26 cellular contexts compared by ENCODE assay signal in the genomic region with DNA sequence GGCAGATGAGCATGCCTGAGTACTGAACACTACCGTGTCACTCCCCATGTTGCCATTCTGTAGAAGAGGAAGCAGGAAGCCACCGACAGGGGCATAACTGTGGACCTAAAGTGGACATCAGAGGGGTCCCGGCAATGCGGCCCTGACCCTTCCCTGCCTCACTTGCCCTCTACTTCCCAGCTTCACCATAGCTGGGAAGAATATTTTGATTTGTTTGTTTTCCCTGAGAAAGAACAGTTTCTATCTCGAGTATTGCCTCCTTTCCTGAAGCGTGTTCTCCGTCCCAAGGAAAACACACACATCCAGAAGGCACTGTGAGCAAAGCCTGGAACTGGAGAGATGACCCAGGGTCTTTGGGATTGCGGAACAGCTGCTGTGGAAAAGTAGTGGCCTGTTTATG.
DNase-seq lines count a peak whose midpoint lies in the region; ATAC-seq and TF ChIP-seq lines count a peak whose summit lies in the region.
"Had no signal": no experiment of that assay in that cellular context is flagged by ENCODE, and none has a peak within 500 bp of the region (broad histone marks: within the 10 kb centered on the region; RNA-seq: fewer than 3 reads in every experiment).

No MANE protein-coding gene starts in this region.

- peak overlapping the region; percentile 99 for H2BK15ac ChIP-seq in IMR-90 (ENCODE audit: low read depth, low read length)

- H3K56ac ChIP-seq in IMR-90 (ENCODE audit: extremely low read depth, insufficient read depth, low read length), result peak overlapping the region; percentile 98

- H4K91ac ChIP-seq in IMR-90 (ENCODE audit: insufficient read depth, low read depth, low read length), result peak overlapping the region; percentile 99

- H4K5ac ChIP-seq in IMR-90 (ENCODE audit: low read depth, low read length), result peak overlapping the region; percentile 98

- peak overlapping the region; percentile 86 for H2AK9ac ChIP-seq in IMR-90 (replicated peaks; ENCODE audit: low read depth, low read length, poor library complexity)

- H3K79me2 ChIP-seq in neural progenitor cell (ENCODE audit: low read depth), result no peaks in the 10 kb centered on the region

- H3K23ac ChIP-seq in IMR-90 (ENCODE audit: low read depth, low read length), result peak overlapping the region; percentile 90

- POLR2A ChIA-PET in IMR-90 (lab: Charles Lee; ENCODE audit: unreplicated experiment), result interaction anchor here (0.9 to 2.9 kb wide), 4 partner anchors 24 to 90 kb away, joined by 3 to 11 read pairs (median 3); no protein-coding TSS in a partner anchor
- POLR2A ChIA-PET in A673 (lab: Charles Lee; ENCODE audit: low non-redundant PET), result no interaction called here

- H2BK120ac ChIP-seq in IMR-90 (ENCODE audit: low read depth, low read length), result peak overlapping the region; percentile 98

- H2AFZ ChIP-seq in IMR-90 (replicated peaks; ENCODE audit: low read length, poor library complexity), result peak overlapping the region; percentile 56
- no peak overlapping the region for H2AFZ ChIP-seq in neural progenitor cell (replicated peaks)

- no peak for TF ChIP-seq POLR2A in IMR-90 (IDR thresholded peaks at IDR 0.05; ENCODE audit: low read depth, low read length)
- TF ChIP-seq POLR2A in right lobe of liver (IDR thresholded peaks at IDR 0.05), result no peak

- no peaks in the 10 kb centered on the region for H3F3A ChIP-seq in neural progenitor cell (ENCODE audit: low read depth)

- DNase-seq in IMR-90 (no peak), colonic mucosa (no peak), mesenteric fat pad (ENCODE audit: low spot score) (peak; percentile 35), right lobe of liver (no peak), neural progenitor cell (ENCODE audit: low spot score) (no peak), A673 (ENCODE audit: low spot score) (no peak)
- DNase-seq: activated B cell treated with CpG ODN at 0.5 μM for 24 hours; activated CD4-positive, alpha-beta T cell treated with anti-CD3 and anti-CD28 coated beads, Interleukin-2, amount 50 U/mL, for 48 hours; activated CD8-positive, alpha-beta memory T cell treated with anti-CD3 and anti-CD28 coated beads, Interleukin-2, amount 50 U/mL, for 48 hours; body of pancreas; CD4-positive, CD25-positive, alpha-beta regulatory T cell; DMS53; GDM1; H9; MG63; midbrain; NCI-H1436 treated with DMSO at 0.1 percent for 48 hours; NCI-H2171 treated with DMSO at 0.1 percent for 48 hours; NCI-H526; stimulated activated CD4-positive, alpha-beta T cell treated with anti-CD3 and anti-CD28 coated beads, Interleukin-2, amount 100 ng/mL, for 48 hours had no signal

- H4K20me1 ChIP-seq in IMR-90 (ENCODE audit: insufficient read depth, low read length), result no peaks in the 10 kb centered on the region
- no peaks in the 10 kb centered on the region for H4K20me1 ChIP-seq in neural progenitor cell (ENCODE audit: low read depth)

- TF ChIP-seq RAD21 in IMR-90 (IDR thresholded peaks at IDR 0.05; ENCODE audit: low read length), result no peak

- TF ChIP-seq CTCF in IMR-90 (conservative IDR thresholded peaks at IDR 0.05; ENCODE audit: low read depth, low read length) (no peak), colonic mucosa (IDR thresholded peaks at IDR 0.05) (no peak), right lobe of liver (IDR thresholded peaks at IDR 0.05) (no peak), neural progenitor cell (IDR thresholded peaks at IDR 0.05) (no peak), A673 (conservative IDR thresholded peaks at IDR 0.05; ENCODE audit: low read depth, low read length) (no peak)

- H2BK5ac ChIP-seq in IMR-90 (ENCODE audit: low read depth, low read length, poor library complexity, severe bottlenecking), result peak overlapping the region; percentile 95

- peaks cover 14% of the 10 kb centered on the region for H3K9me1 ChIP-seq in IMR-90 (ENCODE audit: insufficient read depth, low read length)

- ATAC-seq in IMR-90 (ENCODE audit: low read depth) (no peak), HG02610 (IDR thresholded peaks at IDR 0.05; ENCODE audit: unreplicated experiment) (no peak), right lobe of liver (no peak)
- ATAC-seq: body of pancreas had no signal

- H3K9ac ChIP-seq in IMR-90 (ENCODE audit: low read depth, low read length), result peak overlapping the region; percentile 21
- H3K9ac ChIP-seq in colonic mucosa (ENCODE audit: low read depth in 2 of 2, low read length in 2 of 2), result no peak overlapping the region
- H3K9ac ChIP-seq in subcutaneous abdominal adipose tissue (ENCODE audit: low read length in 5 of 5), result no peak overlapping the region
- no peak overlapping the region for H3K9ac ChIP-seq in neural progenitor cell

- no peaks in the 10 kb centered on the region for H3K36me3 ChIP-seq in IMR-90 (ENCODE audit: control insufficient read depth, insufficient read depth, low read length)
- no peaks in the 10 kb centered on the region for H3K36me3 ChIP-seq in colonic mucosa
- no peaks in the 10 kb centered on the region for H3K36me3 ChIP-seq in subcutaneous abdominal adipose tissue (ENCODE audit: control insufficient read depth in 5 of 5, insufficient read depth in 5 of 5, low read length in 5 of 5)
- no peaks in the 10 kb centered on the region for H3K36me3 ChIP-seq in right lobe of liver
- H3K36me3 ChIP-seq in neural progenitor cell, result no peaks in the 10 kb centered on the region
- H3K36me3 ChIP-seq in A673 (ENCODE audit: insufficient read depth, low read length, poor library complexity, severe bottlenecking), result no peaks in the 10 kb centered on the region
- H3K36me3 ChIP-seq: MG63 had no signal

- H3K4me2 ChIP-seq in IMR-90 (ENCODE audit: low read depth, low read length) (peak overlapping the region; percentile 8; the same call in 1 of the 2 replicates), neural progenitor cell (no peak overlapping the region)

- H3K14ac ChIP-seq in IMR-90 (replicated peaks; ENCODE audit: low read depth, low read length), result peak overlapping the region; percentile 77

- BruUV-seq in IMR-90 (replicated peaks; lab: Mats Ljungman, UMichigan), result no TSS peak
- BruUV-seq in A673 (replicated peaks; lab: Mats Ljungman, UMichigan), result no TSS peak

- H3K27ac ChIP-seq in IMR-90 (ENCODE audit: insufficient read depth, low read length), result peak overlapping the region; percentile 97
- H3K27ac ChIP-seq in colonic mucosa, result peak overlapping the region; percentile 44
- peak overlapping the region; percentile 77 for H3K27ac ChIP-seq in subcutaneous abdominal adipose tissue (ENCODE audit: low read depth, low read length)
- no peak overlapping the region for H3K27ac ChIP-seq in right lobe of liver
- H3K27ac ChIP-seq in neural progenitor cell, result no peak overlapping the region
- H3K27ac ChIP-seq in A673 (ENCODE audit: low read depth, low read length, poor library complexity, severe bottlenecking), result no peak overlapping the region

- no peaks in the 10 kb centered on the region for H3K9me3 ChIP-seq in IMR-90 (ENCODE audit: control insufficient read depth, insufficient read depth, low read length)
- H3K9me3 ChIP-seq in colonic mucosa, result no peaks in the 10 kb centered on the region
- no peaks in the 10 kb centered on the region for H3K9me3 ChIP-seq in subcutaneous abdominal adipose tissue (ENCODE audit: control insufficient read depth in 5 of 5, low read length in 5 of 5)
- H3K9me3 ChIP-seq in right lobe of liver, result no peaks in the 10 kb centered on the region
- H3K9me3 ChIP-seq in neural progenitor cell (ENCODE audit: low read depth), result no peaks in the 10 kb centered on the region
- no peaks in the 10 kb centered on the region for H3K9me3 ChIP-seq in A673 (ENCODE audit: low read depth, low read length, poor library complexity, severe bottlenecking)
- H3K9me3 ChIP-seq: body of pancreas, MG63 had no signal

- H3K4ac ChIP-seq in IMR-90 (ENCODE audit: low read depth, low read length), result peak overlapping the region; percentile 96

- no peak overlapping the region for H3K4me3 Mint-ChIP-seq in neural progenitor cell
- H3K4me3 Mint-ChIP-seq: activated B cell treated with CpG ODN at 0.5 μM for 24 hours; CD4-positive, CD25-positive, alpha-beta regulatory T cell; H9; neural crest cell; stimulated activated naive CD8-positive, alpha-beta T cell treated with anti-CD3 and anti-CD28 coated beads, Interleukin-15, Interleukin-2, amounts not matched to agents 100 ng/mL and 50 ng/mL, for 24 hours; type B pancreatic cell had no signal

- H2AK5ac ChIP-seq in IMR-90 (ENCODE audit: low read depth, low read length), result peak overlapping the region; percentile 100

- peaks cover 32% of the 10 kb centered on the region for H3K4me1 ChIP-seq in IMR-90 (ENCODE audit: control insufficient read depth, insufficient read depth, low read length)
- no peaks in the 10 kb centered on the region for H3K4me1 ChIP-seq in colonic mucosa
- H3K4me1 ChIP-seq in subcutaneous abdominal adipose tissue (ENCODE audit: control insufficient read depth in 5 of 5, insufficient read depth in 5 of 5, low read length in 5 of 5), result peaks cover 10 to 35% (median 21%) of the 10 kb centered on the region in 5 donors
- H3K4me1 ChIP-seq in right lobe of liver, result peaks cover 0 to 15% (median 0%) of the 10 kb centered on the region in 4 donors
- peaks cover 6% of the 10 kb centered on the region for H3K4me1 ChIP-seq in neural progenitor cell
- H3K4me1 ChIP-seq in A673 (ENCODE audit: insufficient read depth, low read length, poor library complexity, severe bottlenecking), result no peaks in the 10 kb centered on the region
- H3K4me1 ChIP-seq: body of pancreas had no signal

- H3K4me3 ChIP-seq in IMR-90 (ENCODE audit: insufficient read depth, low read depth, low read length) (no peak overlapping the region), colonic mucosa (no peak overlapping the region), subcutaneous abdominal adipose tissue (ENCODE audit: low read depth in 1 of 5, low read length in 5 of 5) (no peak overlapping the region), right lobe of liver (no peak overlapping the region), neural progenitor cell (no peak overlapping the region), A673 (ENCODE audit: low read depth, low read length, poor library complexity, severe bottlenecking) (no peak overlapping the region)
- H3K4me3 ChIP-seq: body of pancreas, MG63 had no signal

- peaks cover 12% of the 10 kb centered on the region for H3K4me1 Mint-ChIP-seq in neural progenitor cell
- H3K4me1 Mint-ChIP-seq: activated B cell treated with CpG ODN at 0.5 μM for 24 hours; CD4-positive, CD25-positive, alpha-beta regulatory T cell had no signal

- peaks cover 3% of the 10 kb centered on the region for H3K27me3 Mint-ChIP-seq in neural progenitor cell (ENCODE audit: insufficient read depth, low read depth)
- H3K27me3 Mint-ChIP-seq: activated B cell treated with CpG ODN at 0.5 μM for 24 hours; CD4-positive, CD25-positive, alpha-beta regulatory T cell; stimulated activated naive CD8-positive, alpha-beta T cell treated with anti-CD3 and anti-CD28 coated beads, Interleukin-15, Interleukin-2, amounts not matched to agents 100 ng/mL and 50 ng/mL, for 24 hours; type B pancreatic cell had no signal

- no peaks in the 10 kb centered on the region for H3K27me3 ChIP-seq in IMR-90 (ENCODE audit: control insufficient read depth, insufficient read depth, low read length)
- H3K27me3 ChIP-seq in colonic mucosa, result no peaks in the 10 kb centered on the region
- no peaks in the 10 kb centered on the region for H3K27me3 ChIP-seq in subcutaneous abdominal adipose tissue (ENCODE audit: control insufficient read depth in 5 of 5, insufficient read depth in 4 of 5, low read length in 5 of 5)
- no peaks in the 10 kb centered on the region for H3K27me3 ChIP-seq in right lobe of liver
- no peaks in the 10 kb centered on the region for H3K27me3 ChIP-seq in neural progenitor cell
- H3K27me3 ChIP-seq in A673 (replicated peaks; ENCODE audit: insufficient read depth, low read depth, low read length, poor library complexity), result no peaks in the 10 kb centered on the region
- H3K27me3 ChIP-seq: body of pancreas, MG63 had no signal

- no peak overlapping the region for H3K27ac Mint-ChIP-seq in neural progenitor cell
- H3K27ac Mint-ChIP-seq: activated B cell treated with CpG ODN at 0.5 μM for 24 hours; activated T-helper 2 cell treated with anti-CD3 and anti-CD28 coated beads, Interferon-gamma antibody, Interleukin-2, Interleukin-4, amounts not matched to agents 10 μg/mL and 5 μg/mL and 100 μg/mL, durations not matched to agents 14 hours and 24 hours and 36 hours; CD4-positive, CD25-positive, alpha-beta regulatory T cell; H9; stimulated activated naive CD8-positive, alpha-beta T cell treated with anti-CD3 and anti-CD28 coated beads, Interleukin-15, Interleukin-2, amounts not matched to agents 100 ng/mL and 50 ng/mL, for 24 hours; type B pancreatic cell had no signal

- H3K79me1 ChIP-seq in IMR-90 (ENCODE audit: low read depth in 1 of 2, low read length in 2 of 2), result peaks cover 0 to 33% of the 10 kb centered on the region in 2 experiments; a peak in 2 of 4 replicates

- intact Hi-C loops in IMR-90 (cut with micrococcal nuclease), result loop anchor here (2.0 to 5.0 kb wide), 4 partner anchors 81 to 307 kb away; a partner anchor contains a TSS
- intact Hi-C loops in colonic mucosa (cut with DNase I), result no loop called here
- intact Hi-C loops in right lobe of liver (cut with DNase I), result no loop called here
- intact Hi-C loops in A673 (cut with micrococcal nuclease; ENCODE audit: unreplicated experiment), result no loop called here

- H3K18ac ChIP-seq in IMR-90 (ENCODE audit: low read depth, low read length), result peak overlapping the region; percentile 89

- no CpG with 5 or more reads among the region's 8 CpGs for WGBS in IMR-90 (ENCODE audit: extremely low coverage in 2 of 2, insufficient read length in 1 of 2), 2 experiments
- WGBS in right lobe of liver (ENCODE audit: insufficient coverage, low coverage, low lambda C conversion rate, missing lambda C conversion rate), result 92% methylated on average over 7 of the region's 8 CpGs

- CTCF ChIA-PET in IMR-90 (lab: Yijun Ruan, JAX), result interaction anchor here (0.6 to 1.3 kb wide), 4 partner anchors 57 to 309 kb away, joined by 3 to 4 read pairs (median 4); no protein-coding TSS in a partner anchor
- CTCF ChIA-PET in A673 (lab: Charles Lee), result no interaction called here

- peaks cover 2% of the 10 kb centered on the region for H3K9me3 Mint-ChIP-seq in neural progenitor cell
- H3K9me3 Mint-ChIP-seq: activated B cell treated with CpG ODN at 0.5 μM for 24 hours; activated T-helper 2 cell treated with anti-CD3 and anti-CD28 coated beads, Interferon-gamma antibody, Interleukin-2, Interleukin-4, amounts not matched to agents 10 μg/mL and 5 μg/mL and 100 μg/mL, durations not matched to agents 14 hours and 24 hours and 36 hours; H9; neural crest cell; stimulated activated naive CD8-positive, alpha-beta T cell treated with anti-CD3 and anti-CD28 coated beads, Interleukin-15, Interleukin-2, amounts not matched to agents 100 ng/mL and 50 ng/mL, for 24 hours; type B pancreatic cell had no signal

- peak overlapping the region; percentile 98 for H4K8ac ChIP-seq in IMR-90 (ENCODE audit: low read depth in 2 of 2, low read length in 2 of 2)

- dilution Hi-C loops in IMR-90 (cut with HindIII; ENCODE audit: low sequenced_read_pairs, unreplicated experiment), result no loop called here

- H3K36me3 Mint-ChIP-seq in neural progenitor cell, result no peaks in the 10 kb centered on the region
- H3K36me3 Mint-ChIP-seq: CD4-positive, CD25-positive, alpha-beta regulatory T cell; type B pancreatic cell had no signal

- H2BK20ac ChIP-seq in IMR-90 (ENCODE audit: low read depth, low read length), result peak overlapping the region; percentile 100

- in situ Hi-C loops in IMR-90 (cut with MboI; ENCODE audit: low sequenced_read_pairs), result loop anchor here (5.0 kb wide), 1 partner anchor 107 kb away; no protein-coding TSS in a partner anchor

Comparison
In these comparisons a context has a peak if more than half of its experiments do, and no peak if none do; other contexts are left out.
1. H3K27ac ChIP-seq: peak in IMR-90 (single experiment), colonic mucosa (single experiment) and subcutaneous abdominal adipose tissue (single experiment); none in right lobe of liver (0 of 3), neural progenitor cell (single experiment) and A673 (single experiment).